In genomic region chrX:13898084-13898483, GRCh38 we compare ENCODE assay signal across 8 cellular contexts.
DNase-seq lines count a peak whose midpoint lies in the region; ATAC-seq and TF ChIP-seq lines count a peak whose summit lies in the region.

No MANE protein-coding gene starts in this region.

- DNase-seq in AG04450 (ENCODE audit: low read depth, low spot score) (no peak), NCI-H460 (ENCODE audit: extremely low read depth, low read depth) (peak; percentile 7), fibroblast of pulmonary artery (ENCODE audit: low read depth) (no peak), HPDE6-E6E7 (ENCODE audit: extremely low spot score) (no peak), NCI-H774 (lab: John Stamatoyannopoulos, UW) (no peak), NCI-H146 (lab: John Stamatoyannopoulos, UW) (no peak)

- H3K9me3 ChIP-seq in AG04450 (ENCODE audit: control insufficient read depth, insufficient read depth, low read length): no peaks in the 10 kb centered on the region

- ATAC-seq in GM18870 (IDR thresholded peaks at IDR 0.05; ENCODE audit: unreplicated experiment): peak; percentile 75
- no peak for ATAC-seq in GM19467 (IDR thresholded peaks at IDR 0.05; ENCODE audit: unreplicated experiment)

- POLR2A ChIA-PET in AG04450 (lab: Yijun Ruan, JAX): no interaction called here

- H3K27ac ChIP-seq in AG04450 (ENCODE audit: low read depth, low read length): no peak overlapping the region

- CTCF ChIA-PET in AG04450 (lab: Charles Lee): no interaction called here

- H3K4me3 ChIP-seq in AG04450 (ENCODE audit: low read depth, low read length) (no peak overlapping the region), fibroblast of pulmonary artery (replicated peaks; ENCODE audit: low read depth, low read length) (no peak overlapping the region)

- TF ChIP-seq CTCF in AG04450 (IDR thresholded peaks at IDR 0.05; ENCODE audit: low read depth, low read length) (0 out of 2 replicates have a peak, but pooled peaks have one; percentile 11), fibroblast of pulmonary artery (IDR thresholded peaks at IDR 0.05; ENCODE audit: low read length, missing control alignments) (peak; percentile 4)

- no peaks in the 10 kb centered on the region for H3K27me3 ChIP-seq in AG04450 (ENCODE audit: control insufficient read depth, insufficient read depth, low read length)
